Comparison of ENCODE assay signal across 9 cellular contexts in the genomic region with DNA sequence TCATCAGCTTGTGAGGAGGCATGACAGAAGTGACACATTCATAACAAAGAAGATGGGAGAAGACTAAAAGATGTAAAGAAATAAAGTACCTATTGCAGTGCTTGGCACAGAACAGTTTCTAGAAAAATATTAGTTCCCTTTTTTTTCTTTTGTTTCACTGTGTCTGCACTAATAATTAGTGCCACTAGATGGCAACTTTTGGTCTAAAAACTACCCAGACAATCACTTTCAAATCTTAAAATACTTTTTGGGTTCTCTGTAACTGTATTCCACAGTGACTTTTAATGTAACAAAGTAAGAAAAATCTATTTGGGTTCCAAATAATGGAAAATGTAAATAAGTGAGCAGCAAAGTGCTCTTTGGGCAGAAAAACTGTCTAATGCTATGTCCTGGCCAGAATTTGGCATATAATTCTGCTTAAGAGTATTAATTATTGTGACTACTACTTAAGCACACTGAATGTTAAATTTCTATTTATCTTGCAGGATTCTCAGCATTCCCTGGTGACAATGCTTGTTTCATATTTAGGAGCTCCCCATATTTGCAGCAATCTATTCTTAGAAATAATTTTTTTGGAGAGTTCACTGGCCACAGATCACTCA.
A peak's percentile ranks its signal among the peaks of the same experiment; 100 is the strongest.
DNase-seq lines count a peak whose midpoint lies in the region; ATAC-seq and TF ChIP-seq lines count a peak whose summit lies in the region.
"Had no signal": no experiment of that assay in that cellular context is flagged by ENCODE, and none has a peak within 500 bp of the region (broad histone marks: within the 10 kb centered on the region; RNA-seq: fewer than 3 reads in every experiment).

No MANE protein-coding gene starts in this region.

- no peaks in the 10 kb centered on the region for H3K36me3 ChIP-seq in ovary

- intact Hi-C loops in ovary (cut with DNase I): loop anchor here in 1 of 4 donors (5.0 kb wide), 1 partner anchor 176 kb away; no protein-coding TSS in a partner anchor

- no peak overlapping the region for H3K27ac Mint-ChIP-seq in activated T-helper 17 cell treated with anti-CD3 and anti-CD28 coated beads, Interleukin-2, amount 50 U/mL, for 72 hours
- H3K27ac Mint-ChIP-seq: stimulated activated naive CD8-positive, alpha-beta T cell treated with anti-CD3 and anti-CD28 coated beads, Interleukin-15, amount 100 ng/mL, for 72 hours had no signal

- H3K27me3 ChIP-seq in ovary: no peaks in the 10 kb centered on the region

- H3K4me3 Mint-ChIP-seq in activated T-helper 17 cell treated with anti-CD3 and anti-CD28 coated beads, Interleukin-2, amount 50 U/mL, for 72 hours: no peak overlapping the region
- H3K4me3 Mint-ChIP-seq: stimulated activated naive CD8-positive, alpha-beta T cell treated with anti-CD3 and anti-CD28 coated beads, Interleukin-15, amount 100 ng/mL, for 72 hours had no signal

- no peak for TF ChIP-seq POLR2A in ovary (IDR thresholded peaks at IDR 0.05)

- no peaks in the 10 kb centered on the region for H3K36me3 Mint-ChIP-seq in activated T-helper 17 cell treated with anti-CD3 and anti-CD28 coated beads, Interleukin-2, amount 50 U/mL, for 72 hours (ENCODE audit: low read depth)

- no peaks in the 10 kb centered on the region for H3K4me1 Mint-ChIP-seq in activated T-helper 17 cell treated with anti-CD3 and anti-CD28 coated beads, Interleukin-2, amount 50 U/mL, for 72 hours

- no peaks in the 10 kb centered on the region for H3K9me3 Mint-ChIP-seq in activated T-helper 17 cell treated with anti-CD3 and anti-CD28 coated beads, Interleukin-2, amount 50 U/mL, for 72 hours
- H3K9me3 Mint-ChIP-seq: stimulated activated naive CD8-positive, alpha-beta T cell treated with anti-CD3 and anti-CD28 coated beads, Interleukin-15, amount 100 ng/mL, for 72 hours had no signal

- TF ChIP-seq CTCF in 22Rv1 (IDR thresholded peaks at IDR 0.05) (peak; percentile 79), GM10266 (IDR thresholded peaks at IDR 0.05; ENCODE audit: control insufficient read depth, insufficient read depth, low read depth, missing control alignments) (peak; percentile 66), epithelial cell of proximal tubule (conservative IDR thresholded peaks at IDR 0.05; ENCODE audit: low read depth, low read length) (peak; percentile 62), ovary (IDR thresholded peaks at IDR 0.05) (peak; percentile 35 to 60 (median 40))

- ATAC-seq in HG02981 (IDR thresholded peaks at IDR 0.05; ENCODE audit: unreplicated experiment): peak; percentile 64
- ATAC-seq in activated T-helper 17 cell treated with anti-CD3 and anti-CD28 coated beads, Interleukin-2, amount 50 U/mL, for 72 hours (replicated peaks): no peak
- ATAC-seq: stimulated activated naive CD8-positive, alpha-beta T cell treated with anti-CD3 and anti-CD28 coated beads, Interleukin-15, amount 100 ng/mL, for 72 hours had no signal

- H3K4me3 ChIP-seq in epithelial cell of proximal tubule (ENCODE audit: low read depth, low read length): no peak overlapping the region
- no peak overlapping the region for H3K4me3 ChIP-seq in ovary

- TF ChIP-seq EP300 in ovary (IDR thresholded peaks at IDR 0.05): no peak

- DNase-seq in GM10266 (ENCODE audit: extremely low spot score): peak; percentile 33
- peak; percentile 50 for DNase-seq in RPMI7951 (ENCODE audit: low read depth)
- no peak for DNase-seq in epithelial cell of proximal tubule (ENCODE audit: low read depth)
- DNase-seq in ovary: no peak
- DNase-seq in activated CD4-positive, alpha-beta T cell treated with anti-CD3 and anti-CD28 coated beads, Interleukin-2, amount 50 U/mL, for 4 hours: no peak

- H3K27me3 Mint-ChIP-seq in activated T-helper 17 cell treated with anti-CD3 and anti-CD28 coated beads, Interleukin-2, amount 50 U/mL, for 72 hours: no peaks in the 10 kb centered on the region
- H3K27me3 Mint-ChIP-seq: stimulated activated naive CD8-positive, alpha-beta T cell treated with anti-CD3 and anti-CD28 coated beads, Interleukin-15, amount 100 ng/mL, for 72 hours had no signal

- no peaks in the 10 kb centered on the region for H3K9me3 ChIP-seq in ovary

- no peaks in the 10 kb centered on the region for H3K4me1 ChIP-seq in ovary (ENCODE audit: insufficient read depth)

- H3K27ac ChIP-seq in 22Rv1 (no peak overlapping the region), ovary (no peak overlapping the region)

Comparison
In these comparisons a context has a peak if more than half of its experiments do, and no peak if none do; other contexts are left out.
1. DNase-seq: peak in GM10266 (single experiment) and RPMI7951 (single experiment); none in epithelial cell of proximal tubule (single experiment), ovary (0 of 5) and activated CD4-positive, alpha-beta T cell treated with anti-CD3 and anti-CD28 coated beads, Interleukin-2, amount 50 U/mL, for 4 hours (0 of 2).
2. Peak in every context shown above with its lines, with median percentiles within 50 percentile points of each other: CTCF ChIP-seq.